In genomic region chr5:4643190-4643589, GRCh38 we compare ENCODE assay signal across 25 cellular contexts.
A peak's percentile ranks its signal among the peaks of the same experiment; 100 is the strongest.
DNase-seq lines count a peak whose midpoint lies in the region; ATAC-seq and TF ChIP-seq lines count a peak whose summit lies in the region.
"Had no signal": no experiment of that assay in that cellular context is flagged by ENCODE, and none has a peak within 500 bp of the region (broad histone marks: within the 10 kb centered on the region; RNA-seq: fewer than 3 reads in every experiment).

No MANE protein-coding gene starts in this region.

- H3K9ac ChIP-seq in H9 (ENCODE audit: extremely low read depth, insufficient read length, low read length) = no peak overlapping the region

- H3K27me3 ChIP-seq in H9 (ENCODE audit: insufficient read depth, low read length) = no peaks in the 10 kb centered on the region

- H4K20me1 ChIP-seq in H9 (ENCODE audit: control insufficient read depth, insufficient read depth, insufficient read length) = no peaks in the 10 kb centered on the region

- H2AK5ac ChIP-seq in H9 (ENCODE audit: insufficient read length, low read length) = no peak overlapping the region

- H4K91ac ChIP-seq in H9 (ENCODE audit: insufficient read length, low read depth, low read length) = no peak overlapping the region

- H3K4me3 Mint-ChIP-seq in H9 (no peak overlapping the region), endothelial cell (ENCODE audit: unreplicated experiment) (no peak overlapping the region), progenitor cell of endocrine pancreas (ENCODE audit: low read depth) (no peak overlapping the region)
- H3K4me3 Mint-ChIP-seq: B cell; CD14-positive monocyte; CD8-positive, alpha-beta memory T cell; HFFc6 had no signal

- peaks cover 4% of the 10 kb centered on the region for H3K9me3 ChIP-seq in H9 (ENCODE audit: control insufficient read depth, low read depth, low read length)
- H3K9me3 ChIP-seq: HAP-1 had no signal

- H3K27ac Mint-ChIP-seq in H9 (no peak overlapping the region), endothelial cell (ENCODE audit: unreplicated experiment) (no peak overlapping the region), progenitor cell of endocrine pancreas (no peak overlapping the region)
- H3K27ac Mint-ChIP-seq: B cell; CD14-positive monocyte; CD8-positive, alpha-beta memory T cell; HFFc6 had no signal

- H3T11ph ChIP-seq in H9 (ENCODE audit: low read length) = no peak overlapping the region

- no CpG with 5 or more reads among the region's 2 CpGs for WGBS in H9 (ENCODE audit: extremely low coverage, insufficient read length, low lambda C conversion rate)

- H3K18ac ChIP-seq in H9 (ENCODE audit: insufficient read length, low read depth, low read length) = no peak overlapping the region

- H3K4me2 ChIP-seq in H9 (ENCODE audit: insufficient read depth, insufficient read length, low read length) = no peak overlapping the region

- no peak overlapping the region for H3K23ac ChIP-seq in H9 (ENCODE audit: insufficient read length, low read depth, low read length)

- H3K4me1 Mint-ChIP-seq in H9 (peaks cover 0 to 4% of the 10 kb centered on the region in 2 experiments; a peak in 1 of 4 replicates), endothelial cell (ENCODE audit: unreplicated experiment) (no peaks in the 10 kb centered on the region), progenitor cell of endocrine pancreas (ENCODE audit: low read depth) (peaks cover 9% of the 10 kb centered on the region)
- H3K4me1 Mint-ChIP-seq: B cell; CD14-positive monocyte; CD8-positive, alpha-beta memory T cell had no signal

- ATAC-seq in HG03280 (IDR thresholded peaks at IDR 0.05; ENCODE audit: unreplicated experiment) = no peak

- H2BK20ac ChIP-seq in H9 (ENCODE audit: low read depth, low read length, poor library complexity, severe bottlenecking) = no peak overlapping the region

- no peak overlapping the region for H2BK12ac ChIP-seq in H9 (ENCODE audit: insufficient read length, low read depth, low read length)

- no peak overlapping the region for H4K5ac ChIP-seq in H9 (ENCODE audit: insufficient read length, low read depth, low read length)

- H3K14ac ChIP-seq in H9 (ENCODE audit: insufficient read depth, low read length) = no peak overlapping the region

- H3K23me2 ChIP-seq in H9 (ENCODE audit: insufficient read length, low read depth, low read length, poor library complexity, severe bottlenecking) = no peaks in the 10 kb centered on the region

- TF ChIP-seq CTCF in H9 (conservative IDR thresholded peaks at IDR 0.05) (peak; percentile 42), endothelial cell (IDR thresholded peaks at IDR 0.05; ENCODE audit: unreplicated experiment) (peak; percentile 34), progenitor cell of endocrine pancreas (IDR thresholded peaks at IDR 0.05; ENCODE audit: unreplicated experiment) (peak; percentile 30)

- H2BK15ac ChIP-seq in H9 (ENCODE audit: low read depth, low read length) = no peak overlapping the region

- no peak overlapping the region for H3K4ac ChIP-seq in H9 (ENCODE audit: low read depth, low read length)

- H3K79me1 ChIP-seq in H9 (ENCODE audit: insufficient read depth, low read depth, low read length, poor library complexity, severe bottlenecking) = no peaks in the 10 kb centered on the region

- H4K8ac ChIP-seq in H9 (replicated peaks; ENCODE audit: insufficient read length, low read depth, low read length) = no peak overlapping the region

- H3K27ac ChIP-seq in H9 (ENCODE audit: insufficient read length, low read depth, low read length) = no peak overlapping the region
- no peak overlapping the region for H3K27ac ChIP-seq in caudate nucleus (ENCODE audit: low read depth, low read length)
- H3K27ac ChIP-seq: 22Rv1 had no signal

- H3K4me1 ChIP-seq in H9 (ENCODE audit: insufficient read depth, low read length) = no peaks in the 10 kb centered on the region; the same call in 1 of the 2 replicates
- H3K4me1 ChIP-seq: HAP-1 had no signal

- peaks cover 0 to 8% (median 2%) of the 10 kb centered on the region in 3 experiments; a peak in 2 of 7 replicates for H3K36me3 Mint-ChIP-seq in H9 (ENCODE audit: insufficient read depth in 1 of 3, low read depth in 3 of 3)
- H3K36me3 Mint-ChIP-seq in endothelial cell (ENCODE audit: low read depth, unreplicated experiment) = no peaks in the 10 kb centered on the region
- H3K36me3 Mint-ChIP-seq in progenitor cell of endocrine pancreas (ENCODE audit: insufficient read depth) = no peaks in the 10 kb centered on the region
- H3K36me3 Mint-ChIP-seq: CD14-positive monocyte; CD8-positive, alpha-beta memory T cell had no signal

- peak; percentile 1 for DNase-seq in DMS 273 (lab: John Stamatoyannopoulos, UW; ENCODE audit: unreplicated experiment)
- DNase-seq in DMS 273 treated with DMSO at 0.1 percent for 48 hours (lab: John Stamatoyannopoulos, UW) = no peak
- no peak for DNase-seq in H9
- DNase-seq in endothelial cell (ENCODE audit: low spot score) = no peak
- DNase-seq in progenitor cell of endocrine pancreas (ENCODE audit: low spot score, unreplicated experiment) = no peak
- no peak for DNase-seq in caudate nucleus (lab: John Stamatoyannopoulos, UW)
- DNase-seq: CD8-positive, alpha-beta memory T cell; DMS153; HFFc6; Karpas-422; NCI-H1092 treated with DMSO at 0.1 percent for 48 hours; NCI-H1436; NCI-H1930; NCI-H2107; NCI-H446; NCI-H524 treated with DMSO at 0.1 percent for 48 hours; NCI-H774; RPMI8226; SHP77 treated with DMSO at 0.1 percent for 48 hours; SW 1271 had no signal

- H2BK5ac ChIP-seq in H9 (ENCODE audit: insufficient read length, low read length) = no peak overlapping the region

- H3K9me3 Mint-ChIP-seq in H9 = peaks cover 2 to 3% of the 10 kb centered on the region in 2 experiments; a peak in 3 of 5 replicates
- no peaks in the 10 kb centered on the region for H3K9me3 Mint-ChIP-seq in endothelial cell (ENCODE audit: unreplicated experiment)
- peaks cover 3% of the 10 kb centered on the region for H3K9me3 Mint-ChIP-seq in progenitor cell of endocrine pancreas (ENCODE audit: low read depth)

- H2BK120ac ChIP-seq in H9 (ENCODE audit: low read depth, low read length, poor library complexity, severe bottlenecking) = no peak overlapping the region

- no peaks in the 10 kb centered on the region for H3K79me2 ChIP-seq in H9 (ENCODE audit: insufficient read depth, low read length)

- no peak overlapping the region for H2AFZ ChIP-seq in H9 (ENCODE audit: low read length)

- H3K56ac ChIP-seq in H9 (ENCODE audit: insufficient read length, low read depth, low read length) = no peak overlapping the region

- H3K27me3 Mint-ChIP-seq in H9 (ENCODE audit: low read depth) = no peaks in the 10 kb centered on the region
- peaks cover 1% of the 10 kb centered on the region for H3K27me3 Mint-ChIP-seq in endothelial cell (ENCODE audit: unreplicated experiment)
- peaks cover 4% of the 10 kb centered on the region for H3K27me3 Mint-ChIP-seq in progenitor cell of endocrine pancreas
- H3K27me3 Mint-ChIP-seq: B cell; CD8-positive, alpha-beta memory T cell had no signal
